11 cellular contexts compared by ENCODE assay signal in genomic region chr11:119306373-119306890, GRCh38. TPM values are rescaled to one million over a fixed set of nuclear protein-coding genes. Genes with fewer than 3 reads are reported as not detected.
DNase-seq lines count a peak whose midpoint lies in the region; TF ChIP-seq lines count a peak whose summit lies in the region.
"Had no signal": no experiment of that assay in that cellular context is flagged by ENCODE, and none has a peak within 500 bp of the region (broad histone marks: within the 10 kb centered on the region; RNA-seq: fewer than 3 reads in every experiment).

No MANE protein-coding gene starts in this region.

- H3K9me2 ChIP-seq in PC-9 (ENCODE audit: insufficient read depth): no peaks in the 10 kb centered on the region

- H3K4me1 ChIP-seq in PC-9 (replicated peaks; ENCODE audit: insufficient read depth): no peaks in the 10 kb centered on the region

- POLR2A ChIA-PET in PC-9 (lab: Charles Lee; ENCODE audit: unreplicated experiment): interaction anchor here (0.7 kb wide), 1 partner anchor 1029 kb away, joined by 6 read pairs; no protein-coding TSS in a partner anchor

- no peak overlapping the region for H3K27ac ChIP-seq in PC-9

- no peaks in the 10 kb centered on the region for H4K20me1 ChIP-seq in PC-9 (ENCODE audit: insufficient read depth)

- H3K79me2 ChIP-seq in PC-9 (ENCODE audit: low read depth): no peaks in the 10 kb centered on the region

- TF ChIP-seq CTCF in PC-9 (conservative IDR thresholded peaks at IDR 0.05): no peak

- no peak overlapping the region; the same call in 1 of the 2 replicates for H3K4me3 ChIP-seq in Jurkat, Clone E6-1 (ENCODE audit: low read length)
- no peak overlapping the region for H3K4me3 ChIP-seq in PC-9

- peak; percentile 59 for DNase-seq in Jurkat, Clone E6-1 (ENCODE audit: low read depth, low spot score)
- DNase-seq in activated T-cell treated with anti-CD3 and anti-CD28 coated beads, Interleukin-2, amount 50 U/mL, for 1 hour: peak; percentile 50
- DNase-seq in fibroblast of peridontal ligament (ENCODE audit: extremely low read depth): peak; percentile 87
- peak; percentile 6 for DNase-seq in stimulated activated naive CD4-positive, alpha-beta T cell treated with Interleukin-2 at 50 U/mL for 16 hours (lab: John Stamatoyannopoulos, UW)
- DNase-seq in PC-9: no peak
- no peak for DNase-seq in NCI-H345 (lab: John Stamatoyannopoulos, UW)
- DNase-seq in amygdala (lab: John Stamatoyannopoulos, UW): no peak
- DNase-seq: cerebellar nuclear complex had no signal

- no peak overlapping the region for H2AFZ ChIP-seq in PC-9

- H3K36me3 ChIP-seq in PC-9 (ENCODE audit: low read depth): peaks cover 19% of the 10 kb centered on the region; the same call in 1 of the 2 replicates

- H3K27me3 ChIP-seq in PC-9 (ENCODE audit: insufficient read depth, low read depth): no peaks in the 10 kb centered on the region

- no TSS peak for BruUV-seq in PC-9 (replicated peaks; lab: Mats Ljungman, UMichigan)

- H3F3A ChIP-seq in PC-9 (ENCODE audit: insufficient read depth, low read depth): peaks cover 17% of the 10 kb centered on the region

- no peak overlapping the region for H3K4me2 ChIP-seq in PC-9

- H3K9me3 ChIP-seq in PC-9 (ENCODE audit: insufficient read depth, low read depth): no peaks in the 10 kb centered on the region

- CTCF ChIA-PET in PC-9 (lab: Charles Lee): no interaction called here

- intact Hi-C loops in PC-9 (cut with micrococcal nuclease; ENCODE audit: unreplicated experiment): no loop called here

RNA-seq across cellular contexts. Expression of gene MCAM, which starts 10.5 kb away (rescaled TPM):
- polyA plus RNA-seq in Jurkat, Clone E6-1 (2012; ENCODE audit: insufficient read depth, insufficient read length): 9.1 TPM
- total RNA-seq in PC-9 (2021): 38.8 and 54.5 TPM in 2 replicates

RNA-seq across cellular contexts. Expression of gene RNF26, which starts 27.9 kb away (rescaled TPM):
- 40.6 TPM for polyA plus RNA-seq in Jurkat, Clone E6-1 (2012; ENCODE audit: insufficient read depth, insufficient read length)
- 55.0 and 64.3 TPM in 2 replicates for total RNA-seq in PC-9 (2021)

RNA-seq across cellular contexts. Expression of gene C1QTNF5, which starts 34.3 kb away (rescaled TPM):
- polyA plus RNA-seq in Jurkat, Clone E6-1 (2012; ENCODE audit: insufficient read depth, insufficient read length): not detected
- not detected in 2 replicates for total RNA-seq in PC-9 (2021)

RNA-seq across cellular contexts. Expression of gene MFRP, which starts 40.1 kb away (rescaled TPM):
- polyA plus RNA-seq in Jurkat, Clone E6-1 (2012; ENCODE audit: insufficient read depth, insufficient read length): not detected
- not detected in 2 replicates for total RNA-seq in PC-9 (2021)
- total RNA-seq: neural crest cell, RPMI7951, urinary bladder had no signal

Comparison
In these comparisons a context has a peak if more than half of its experiments do, and no peak if none do; other contexts are left out.
1. DNase-seq: peak in Jurkat, Clone E6-1 (single experiment), activated T-cell treated with anti-CD3 and anti-CD28 coated beads, Interleukin-2, amount 50 U/mL, for 1 hour (single experiment), fibroblast of peridontal ligament (single experiment) and stimulated activated naive CD4-positive, alpha-beta T cell treated with Interleukin-2 at 50 U/mL for 16 hours (single experiment); none in PC-9 (0 of 2), NCI-H345 (single experiment) and amygdala (0 of 56).